In the genomic region with DNA sequence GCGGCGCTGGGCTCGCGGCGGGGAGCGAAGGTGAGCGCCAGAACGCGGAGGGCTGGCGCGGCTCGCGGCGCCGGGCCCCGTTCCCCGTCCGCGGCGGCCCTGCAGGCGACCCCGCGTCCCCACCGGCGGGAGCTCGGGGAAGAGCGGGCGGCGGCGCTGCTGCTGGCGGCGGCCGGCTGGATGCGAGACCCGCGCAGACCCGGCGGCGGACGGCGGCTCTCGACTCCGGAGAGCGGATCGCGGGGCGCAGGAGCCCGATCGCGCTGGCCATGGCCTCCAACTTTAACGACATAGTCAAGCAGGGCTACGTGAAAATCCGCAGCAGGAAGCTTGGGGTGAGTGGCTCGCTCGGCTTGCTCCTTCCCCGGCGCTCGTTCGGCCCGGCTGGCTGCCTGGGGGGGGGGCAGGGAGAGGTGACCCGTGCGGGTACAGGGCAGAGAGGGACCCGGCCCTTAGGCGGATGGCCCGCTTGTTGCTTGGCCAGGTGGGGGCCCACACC, we compare ENCODE assay signal across 9 cellular contexts. TPM values are rescaled to one million over a fixed set of nuclear protein-coding genes. Genes with fewer than 3 reads are reported as not detected.
DNase-seq lines count a peak whose midpoint lies in the region; ATAC-seq and TF ChIP-seq lines count a peak whose summit lies in the region.
"Had no signal": no experiment of that assay in that cellular context is flagged by ENCODE, and none has a peak within 500 bp of the region (broad histone marks: within the 10 kb centered on the region; RNA-seq: fewer than 3 reads in every experiment).

No MANE protein-coding gene starts in this region.

- ATAC-seq in PC-3 (no peak), left colon (no peak), HG02938 (IDR thresholded peaks at IDR 0.05; ENCODE audit: unreplicated experiment) (no peak)

- no peaks in the 10 kb centered on the region for H3K9me3 Mint-ChIP-seq in type B pancreatic cell

- no peak for TF ChIP-seq CTCF in brain microvascular endothelial cell (IDR thresholded peaks at IDR 0.05; ENCODE audit: low read depth, low read length, missing control alignments)
- no peak for TF ChIP-seq CTCF in type B pancreatic cell (conservative IDR thresholded peaks at IDR 0.05)
- no peak for TF ChIP-seq CTCF in PC-3 (conservative IDR thresholded peaks at IDR 0.05; ENCODE audit: low read depth, low read length)

- H3K27ac Mint-ChIP-seq in type B pancreatic cell = no peak overlapping the region

- intact Hi-C loops in PC-3 (cut with micrococcal nuclease) = no loop called here
- intact Hi-C loops in left colon (cut with DNase I, micrococcal nuclease) = no loop called here

- H3K27me3 ChIP-seq in brain microvascular endothelial cell (replicated peaks) = no peaks in the 10 kb centered on the region
- H3K27me3 ChIP-seq in PC-3 (ENCODE audit: low read length) = no peaks in the 10 kb centered on the region

- BruUV-seq in PC-3 (replicated peaks; lab: Mats Ljungman, UMichigan) = no TSS peak

- H3K9me2 ChIP-seq in PC-3 (replicated peaks; ENCODE audit: low read length) = no peaks in the 10 kb centered on the region

- H3K4me1 ChIP-seq in PC-3 (ENCODE audit: insufficient read depth, low read length) = no peaks in the 10 kb centered on the region

- H3K36me3 ChIP-seq in brain microvascular endothelial cell (replicated peaks) (no peaks in the 10 kb centered on the region), PC-3 (ENCODE audit: low read depth, low read length) (no peaks in the 10 kb centered on the region)

- no peak overlapping the region for H3K4me2 ChIP-seq in PC-3 (ENCODE audit: low read length)

- peak; percentile 18 for DNase-seq in stimulated activated CD4-positive, alpha-beta T cell treated with anti-CD3 and anti-CD28 coated beads, Interleukin-15, amount 100 ng/mL, for 24 hours
- no peak for DNase-seq in stimulated activated CD4-positive, alpha-beta T cell treated with anti-CD3 and anti-CD28 coated beads, Interleukin-4, amount 100 ng/mL, for 1 hour
- DNase-seq in brain microvascular endothelial cell (peak; percentile 20), kidney tubule cell (ENCODE audit: low spot score) (peak; percentile 36), type B pancreatic cell (ENCODE audit: extremely low spot score, unreplicated experiment) (peak; percentile 69), PC-3 (no peak), left colon (no peak)

- in situ Hi-C loops in brain microvascular endothelial cell (cut with HindIII; ENCODE audit: low pct_ligation_motif_present, low sequenced_read_pairs) = no loop called here

- POLR2A ChIA-PET in PC-3 (lab: Charles Lee; ENCODE audit: unreplicated experiment) = no interaction called here

- no peaks in the 10 kb centered on the region for H3K9me3 ChIP-seq in PC-3 (ENCODE audit: low read length)

- H3K9ac ChIP-seq in PC-3 (ENCODE audit: low read length) = no peak overlapping the region

- no peaks in the 10 kb centered on the region for H3F3A ChIP-seq in PC-3 (ENCODE audit: low read length, unreplicated experiment)

- H3K4me3 ChIP-seq in brain microvascular endothelial cell (ENCODE audit: low read depth, low read length) (peak overlapping the region; percentile 69), PC-3 (ENCODE audit: low read length) (no peak overlapping the region)

- H3K79me2 ChIP-seq in PC-3 (ENCODE audit: low read length) = no peaks in the 10 kb centered on the region

- peaks cover 64% of the 10 kb centered on the region for H3K27me3 Mint-ChIP-seq in type B pancreatic cell

- no peak overlapping the region for H2AFZ ChIP-seq in PC-3 (ENCODE audit: low read length)

- H3K27ac ChIP-seq in brain microvascular endothelial cell (no peak overlapping the region), PC-3 (ENCODE audit: low read length) (no peak overlapping the region)

- H3K4me3 Mint-ChIP-seq in type B pancreatic cell = peak overlapping the region; percentile 89

- CTCF ChIA-PET in PC-3 (lab: Charles Lee) = no interaction called here

- no peaks in the 10 kb centered on the region for H4K20me1 ChIP-seq in PC-3 (ENCODE audit: low read length)

- peaks cover 18% of the 10 kb centered on the region for H3K4me1 Mint-ChIP-seq in type B pancreatic cell (ENCODE audit: unreplicated experiment)

- H3K36me3 Mint-ChIP-seq in type B pancreatic cell = no peaks in the 10 kb centered on the region

RNA-seq across cellular contexts. Expression of gene DOK6, which starts 0.3 kb away (rescaled TPM):
- total RNA-seq in type B pancreatic cell (ENCODE audit: low replicate concordance) (5.4 and 7.3 TPM in 2 replicates), PC-3 (2014; rRNA removed) (not detected in 2 replicates), left colon (under 1 TPM; 0.45 to 0.46 TPM)
- total RNA-seq: T-helper 2 cell treated with Interferon-gamma antibody and Interleukin-4, amounts not matched to agents 100 ng/mL and 5 ng/mL, for 36 hours had no signal

Comparison
In these comparisons a context has a peak if more than half of its experiments do, and no peak if none do; other contexts are left out.
1. DNase-seq: peak in stimulated activated CD4-positive, alpha-beta T cell treated with anti-CD3 and anti-CD28 coated beads, Interleukin-15, amount 100 ng/mL, for 24 hours (single experiment), brain microvascular endothelial cell (single experiment), kidney tubule cell (single experiment) and type B pancreatic cell (single experiment); none in stimulated activated CD4-positive, alpha-beta T cell treated with anti-CD3 and anti-CD28 coated beads, Interleukin-4, amount 100 ng/mL, for 1 hour (single experiment), PC-3 (single experiment) and left colon (0 of 2).